10 cellular contexts compared by ENCODE assay signal in genomic region chr17:18361837-18362380, GRCh38. TPM values are rescaled to one million over a fixed set of nuclear protein-coding genes. Genes with fewer than 3 reads are reported as not detected.
DNase-seq lines count a peak whose midpoint lies in the region; ATAC-seq lines count a peak whose summit lies in the region.
"Had no signal": no experiment of that assay in that cellular context is flagged by ENCODE, and none has a peak within 500 bp of the region (broad histone marks: within the 10 kb centered on the region; RNA-seq: fewer than 3 reads in every experiment).

No MANE protein-coding gene starts in this region.

- H3K4me1 Mint-ChIP-seq in T-helper 2 cell treated with Interferon-gamma antibody and Interleukin-4, amounts not matched to agents 5 μg/mL and 100 μg/mL, for 36 hours (ENCODE audit: low read depth) = peaks cover 13% of the 10 kb centered on the region
- H3K4me1 Mint-ChIP-seq in activated CD8-positive, alpha-beta T cell treated with anti-CD3 and anti-CD28 coated beads, Interleukin-2, amount 10 ng/mL, durations not matched to agents 7 days and 5 days (ENCODE audit: low read depth) = peaks cover 23% of the 10 kb centered on the region
- H3K4me1 Mint-ChIP-seq in immature natural killer cell = peaks cover 15 to 18% of the 10 kb centered on the region in 2 donors

- H3K9me3 Mint-ChIP-seq in T-helper 2 cell treated with Interferon-gamma antibody and Interleukin-4, amounts not matched to agents 5 μg/mL and 100 μg/mL, for 36 hours = no peaks in the 10 kb centered on the region
- H3K9me3 Mint-ChIP-seq in activated CD8-positive, alpha-beta T cell treated with anti-CD3 and anti-CD28 coated beads, Interleukin-2, amount 10 ng/mL, durations not matched to agents 7 days and 5 days (ENCODE audit: insufficient read depth) = no peaks in the 10 kb centered on the region
- no peaks in the 10 kb centered on the region for H3K9me3 Mint-ChIP-seq in immature natural killer cell

- CTCF ChIA-PET in activated CD8-positive, alpha-beta T cell treated with anti-CD3 and anti-CD28 coated beads, Interleukin-2, amount 10 ng/mL, durations not matched to agents 7 days and 5 days (lab: Charles Lee) = no interaction called here

- H3K4me3 Mint-ChIP-seq in T-helper 2 cell treated with Interferon-gamma antibody and Interleukin-4, amounts not matched to agents 5 μg/mL and 100 μg/mL, for 36 hours = peak overlapping the region; percentile 93
- peak overlapping the region; percentile 91 for H3K4me3 Mint-ChIP-seq in activated CD8-positive, alpha-beta T cell treated with anti-CD3 and anti-CD28 coated beads, Interleukin-2, amount 10 ng/mL, durations not matched to agents 7 days and 5 days
- peak overlapping the region in 4 of 5 donors; percentile 90 to 93 (median 90) for H3K4me3 Mint-ChIP-seq in immature natural killer cell

- peak overlapping the region; percentile 96 for H3K27ac ChIP-seq in substantia nigra (ENCODE audit: low read depth, low read length, poor library complexity, severe bottlenecking)
- H3K27ac ChIP-seq: HL-60 had no signal

- POLR2A ChIA-PET in activated CD8-positive, alpha-beta T cell treated with anti-CD3 and anti-CD28 coated beads, Interleukin-2, amount 10 ng/mL, durations not matched to agents 7 days and 5 days (lab: Charles Lee) = no interaction called here

- H3K27ac Mint-ChIP-seq in T-helper 2 cell treated with Interferon-gamma antibody and Interleukin-4, amounts not matched to agents 5 μg/mL and 100 μg/mL, for 36 hours = peak overlapping the region; percentile 7
- H3K27ac Mint-ChIP-seq in activated CD8-positive, alpha-beta T cell treated with anti-CD3 and anti-CD28 coated beads, Interleukin-2, amount 10 ng/mL, durations not matched to agents 7 days and 5 days = no peak overlapping the region
- peak overlapping the region in 4 of 6 donors; percentile 55 to 68 (median 64) for H3K27ac Mint-ChIP-seq in immature natural killer cell

- no peak for DNase-seq in T-helper 2 cell treated with Interferon-gamma antibody and Interleukin-4, amounts not matched to agents 5 μg/mL and 100 μg/mL, for 36 hours (ENCODE audit: low spot score)
- DNase-seq in T-helper 2 cell (no peak), immature natural killer cell (no peak), substantia nigra (lab: John Stamatoyannopoulos, UW) (no peak), GOT3 (lab: John Stamatoyannopoulos, UW) (no peak), 8988T (no peak)
- DNase-seq in activated CD8-positive, alpha-beta T cell treated with anti-CD3 and anti-CD28 coated beads, Interleukin-2, amount 10 ng/mL, durations not matched to agents 7 days and 5 days = no peak

- no peaks in the 10 kb centered on the region for H3K27me3 Mint-ChIP-seq in T-helper 2 cell treated with Interferon-gamma antibody and Interleukin-4, amounts not matched to agents 5 μg/mL and 100 μg/mL, for 36 hours (ENCODE audit: low read depth)
- H3K27me3 Mint-ChIP-seq in activated CD8-positive, alpha-beta T cell treated with anti-CD3 and anti-CD28 coated beads, Interleukin-2, amount 10 ng/mL, durations not matched to agents 7 days and 5 days (ENCODE audit: low read depth) = no peaks in the 10 kb centered on the region
- peaks cover 0 to 2% (median 2%) of the 10 kb centered on the region in 3 donors for H3K27me3 Mint-ChIP-seq in immature natural killer cell (ENCODE audit: low read depth in 3 of 3)

- peaks cover 12% of the 10 kb centered on the region for H3K36me3 Mint-ChIP-seq in T-helper 2 cell treated with Interferon-gamma antibody and Interleukin-4, amounts not matched to agents 5 μg/mL and 100 μg/mL, for 36 hours (ENCODE audit: low read depth)
- peaks cover 16% of the 10 kb centered on the region for H3K36me3 Mint-ChIP-seq in activated CD8-positive, alpha-beta T cell treated with anti-CD3 and anti-CD28 coated beads, Interleukin-2, amount 10 ng/mL, durations not matched to agents 7 days and 5 days (ENCODE audit: low read depth)
- H3K36me3 Mint-ChIP-seq in immature natural killer cell = no peaks in the 10 kb centered on the region

- ATAC-seq in activated CD8-positive, alpha-beta T cell treated with anti-CD3 and anti-CD28 coated beads, Interleukin-2, amount 10 ng/mL, durations not matched to agents 7 days and 5 days = no peak
- ATAC-seq in GM19463 (IDR thresholded peaks at IDR 0.05; ENCODE audit: unreplicated experiment) = no peak

RNA-seq across cellular contexts. Expression of gene SHMT1, which starts 1.4 kb away (rescaled TPM):
- total RNA-seq in activated CD8-positive, alpha-beta T cell treated with anti-CD3 and anti-CD28 coated beads, Interleukin-2, amount 10 ng/mL, durations not matched to agents 7 days and 5 days = 10 to 100 TPM; 60.7 to 61.8 TPM
- polyA plus RNA-seq in immature natural killer cell = 10 to 100 TPM; 16.0 to 38.8 (median 29.1) TPM

RNA-seq across cellular contexts. Expression of gene EVPLL, which starts 15.7 kb away (rescaled TPM):
- total RNA-seq in activated CD8-positive, alpha-beta T cell treated with anti-CD3 and anti-CD28 coated beads, Interleukin-2, amount 10 ng/mL, durations not matched to agents 7 days and 5 days = not detected
- polyA plus RNA-seq in immature natural killer cell = not detected
- total RNA-seq: myocyte had no signal

RNA-seq across cellular contexts. Expression of gene SMCR8, which starts 46.8 kb away (rescaled TPM):
- 10 to 100 TPM; 23.7 TPM for total RNA-seq in activated CD8-positive, alpha-beta T cell treated with anti-CD3 and anti-CD28 coated beads, Interleukin-2, amount 10 ng/mL, durations not matched to agents 7 days and 5 days
- polyA plus RNA-seq in immature natural killer cell = 1 to 10 TPM in 2 of 3 donors, under 1 TPM in 1; 0.02 to 3.6 (median 1.5) TPM

RNA-seq across cellular contexts. Expression of gene TOP3A, which starts 47.1 kb away (rescaled TPM):
- 10 to 100 TPM; 75.9 to 77.3 TPM for total RNA-seq in activated CD8-positive, alpha-beta T cell treated with anti-CD3 and anti-CD28 coated beads, Interleukin-2, amount 10 ng/mL, durations not matched to agents 7 days and 5 days
- polyA plus RNA-seq in immature natural killer cell = 10 to 100 TPM in 2 of 3 donors, 1 to 10 TPM in 1; 4.8 to 32.7 (median 15.2) TPM
